In genomic region chr20:37295001-37295400, GRCh38 we compare ENCODE assay signal across 9 cellular contexts. TPM values are rescaled to one million over a fixed set of nuclear protein-coding genes. Genes with fewer than 3 reads are reported as not detected.
DNase-seq lines count a peak whose midpoint lies in the region; ATAC-seq and FAIRE-seq lines count a peak whose summit lies in the region.
"Had no signal": no experiment of that assay in that cellular context is flagged by ENCODE, and none has a peak within 500 bp of the region (broad histone marks: within the 10 kb centered on the region; RNA-seq: fewer than 3 reads in every experiment).

No MANE protein-coding gene starts in this region.

- no peaks in the 10 kb centered on the region for H3K9me3 Mint-ChIP-seq in activated T-helper 1 cell treated with anti-CD3 and anti-CD28 coated beads, Interleukin-12 subunit alpha, Interleukin-12 subunit beta, Interleukin-2, Interleukin-4 antibody, amounts not matched to agents 30 ng/mL and 10 ng/mL and 1 ng/mL, durations not matched to agents 14 hours and 24 hours and 36 hours

- peaks cover 58% of the 10 kb centered on the region for H3K4me1 Mint-ChIP-seq in activated T-helper 1 cell treated with anti-CD3 and anti-CD28 coated beads, Interleukin-12 subunit alpha, Interleukin-12 subunit beta, Interleukin-2, Interleukin-4 antibody, amounts not matched to agents 30 ng/mL and 10 ng/mL and 1 ng/mL, durations not matched to agents 14 hours and 24 hours and 36 hours (ENCODE audit: low read depth)

- peak; percentile 96 for DNase-seq in AG08395 (ENCODE audit: low spot score)
- DNase-seq in HT1080 (ENCODE audit: low read depth): peak; percentile 98
- DNase-seq in brain pericyte (ENCODE audit: low read depth, low spot score): peak; percentile 60
- peak; percentile 93 for DNase-seq in myocyte (ENCODE audit: low read depth)
- no peak for DNase-seq in GM19239 (ENCODE audit: insufficient read length, low spot score)
- DNase-seq in activated T-helper 1 cell treated with anti-CD3 and anti-CD28 coated beads, Interleukin-12 subunit alpha, Interleukin-12 subunit beta, Interleukin-2, Interleukin-4 antibody, amounts not matched to agents 30 ng/mL and 10 ng/mL and 1 ng/mL, durations not matched to agents 14 hours and 24 hours and 36 hours (ENCODE audit: low spot score): no peak
- DNase-seq in OCI-M2 (lab: John Stamatoyannopoulos, UW; ENCODE audit: unreplicated experiment): no peak
- DNase-seq: NCI-H1694 treated with DMSO at 0.1 percent for 48 hours had no signal

- no peak for FAIRE-seq in GM19239 (lab: Jason Lieb, UNC)

- no peak overlapping the region for H3K4me3 Mint-ChIP-seq in activated T-helper 1 cell treated with anti-CD3 and anti-CD28 coated beads, Interleukin-12 subunit alpha, Interleukin-12 subunit beta, Interleukin-2, Interleukin-4 antibody, amounts not matched to agents 30 ng/mL and 10 ng/mL and 1 ng/mL, durations not matched to agents 14 hours and 24 hours and 36 hours

- no peak overlapping the region for H3K27ac Mint-ChIP-seq in activated T-helper 1 cell treated with anti-CD3 and anti-CD28 coated beads, Interleukin-12 subunit alpha, Interleukin-12 subunit beta, Interleukin-2, Interleukin-4 antibody, amounts not matched to agents 30 ng/mL and 10 ng/mL and 1 ng/mL, durations not matched to agents 14 hours and 24 hours and 36 hours

- no peak for ATAC-seq in GM19467 (IDR thresholded peaks at IDR 0.05; ENCODE audit: unreplicated experiment)

- intact Hi-C loops in activated T-helper 1 cell treated with anti-CD3 and anti-CD28 coated beads, Interleukin-12 subunit alpha, Interleukin-12 subunit beta, Interleukin-2, Interleukin-4 antibody, amounts not matched to agents 30 ng/mL and 10 ng/mL and 1 ng/mL, durations not matched to agents 14 hours and 24 hours and 36 hours (cut with micrococcal nuclease): loop anchor here (5.0 kb wide), 1 partner anchor 42 kb away; no protein-coding TSS in a partner anchor

- peaks cover 42% of the 10 kb centered on the region for H3K36me3 Mint-ChIP-seq in activated T-helper 1 cell treated with anti-CD3 and anti-CD28 coated beads, Interleukin-12 subunit alpha, Interleukin-12 subunit beta, Interleukin-2, Interleukin-4 antibody, amounts not matched to agents 30 ng/mL and 10 ng/mL and 1 ng/mL, durations not matched to agents 14 hours and 24 hours and 36 hours (ENCODE audit: low read depth)

- H3K27me3 Mint-ChIP-seq in activated T-helper 1 cell treated with anti-CD3 and anti-CD28 coated beads, Interleukin-12 subunit alpha, Interleukin-12 subunit beta, Interleukin-2, Interleukin-4 antibody, amounts not matched to agents 30 ng/mL and 10 ng/mL and 1 ng/mL, durations not matched to agents 14 hours and 24 hours and 36 hours (ENCODE audit: insufficient read depth): no peaks in the 10 kb centered on the region

RNA-seq across cellular contexts. Expression of gene MANBAL, which starts 5.5 kb away (rescaled TPM):
- 18.9 and 20.5 TPM in 2 replicates for total RNA-seq in HT1080 (2014; rRNA removed; shearing (Covaris generic))
- polyA plus RNA-seq in HT1080 (2015; cell fraction: cytosol; rRNA removed): 54.2 and 64.7 TPM in 2 replicates
- polyA plus RNA-seq in HT1080 (2015; cell fraction: nucleus; rRNA removed): 27.9 and 30.6 TPM in 2 replicates
- 11.4 and 12.3 TPM in 2 replicates for total RNA-seq in myocyte
- 69.6 TPM for polyA plus RNA-seq in myocyte (2012)
- 14.6 and 16.4 TPM in 2 replicates for total RNA-seq in activated T-helper 1 cell treated with anti-CD3 and anti-CD28 coated beads, Interleukin-12 subunit alpha, Interleukin-12 subunit beta, Interleukin-2, Interleukin-4 antibody, amounts not matched to agents 30 ng/mL and 10 ng/mL and 1 ng/mL, durations not matched to agents 14 hours and 24 hours and 36 hours

RNA-seq across cellular contexts. Expression of gene GHRH, which starts 33.4 kb away (rescaled TPM):
- total RNA-seq in HT1080 (2014; rRNA removed; shearing (Covaris generic)): not detected in 2 replicates
- not detected in 2 replicates for polyA plus RNA-seq in HT1080 (2015; cell fraction: cytosol; rRNA removed)
- polyA plus RNA-seq in HT1080 (2015; cell fraction: nucleus; rRNA removed): not detected in 2 replicates
- total RNA-seq in myocyte: not detected in 2 replicates
- polyA plus RNA-seq in myocyte (2012): not detected
- not detected in 2 replicates for total RNA-seq in activated T-helper 1 cell treated with anti-CD3 and anti-CD28 coated beads, Interleukin-12 subunit alpha, Interleukin-12 subunit beta, Interleukin-2, Interleukin-4 antibody, amounts not matched to agents 30 ng/mL and 10 ng/mL and 1 ng/mL, durations not matched to agents 14 hours and 24 hours and 36 hours

RNA-seq across cellular contexts. Expression of gene SRC, which starts 50.9 kb away (rescaled TPM):
- 10.5 and 13.9 TPM in 2 replicates for total RNA-seq in HT1080 (2014; rRNA removed; shearing (Covaris generic))
- polyA plus RNA-seq in HT1080 (2015; cell fraction: cytosol; rRNA removed): 14.4 and 15.2 TPM in 2 replicates
- 28.4 and 31.5 TPM in 2 replicates for polyA plus RNA-seq in HT1080 (2015; cell fraction: nucleus; rRNA removed)
- total RNA-seq in myocyte: 3.2 and 8.0 TPM in 2 replicates
- 12.5 TPM for polyA plus RNA-seq in myocyte (2012)
- 6.2 and 6.4 TPM in 2 replicates for total RNA-seq in activated T-helper 1 cell treated with anti-CD3 and anti-CD28 coated beads, Interleukin-12 subunit alpha, Interleukin-12 subunit beta, Interleukin-2, Interleukin-4 antibody, amounts not matched to agents 30 ng/mL and 10 ng/mL and 1 ng/mL, durations not matched to agents 14 hours and 24 hours and 36 hours

Comparison
In these comparisons a context has a peak if more than half of its experiments do, and no peak if none do; other contexts are left out.
1. DNase-seq: peak in AG08395 (single experiment), HT1080 (single experiment), brain pericyte (single experiment) and myocyte (single experiment); none in GM19239 (single experiment), activated T-helper 1 cell treated with anti-CD3 and anti-CD28 coated beads, Interleukin-12 subunit alpha, Interleukin-12 subunit beta, Interleukin-2, Interleukin-4 antibody, amounts not matched to agents 30 ng/mL and 10 ng/mL and 1 ng/mL, durations not matched to agents 14 hours and 24 hours and 36 hours (single experiment) and OCI-M2 (single experiment).